ENCODE assay signal across 9 cellular contexts in genomic region chr13:101623469-101624209, GRCh38.
DNase-seq lines count a peak whose midpoint lies in the region; ATAC-seq and TF ChIP-seq lines count a peak whose summit lies in the region.
"Had no signal": no experiment of that assay in that cellular context is flagged by ENCODE, and none has a peak within 500 bp of the region (broad histone marks: within the 10 kb centered on the region; RNA-seq: fewer than 3 reads in every experiment).

No MANE protein-coding gene starts in this region.

- H3K27me3 ChIP-seq in GM06990 (replicated peaks; ENCODE audit: control insufficient read depth, insufficient read depth, low read length) (no peaks in the 10 kb centered on the region), esophagus squamous epithelium (no peaks in the 10 kb centered on the region)

- H3K4me1 ChIP-seq in esophagus squamous epithelium = peaks cover 3 to 25% (median 4%) of the 10 kb centered on the region in 3 donors

- no peak for TF ChIP-seq POLR2A in esophagus squamous epithelium (IDR thresholded peaks at IDR 0.05)

- DNase-seq in GM06990 (ENCODE audit: extremely low read depth, insufficient read length) (peak; percentile 1), RKO (ENCODE audit: low spot score) (peak; percentile 11), esophagus squamous epithelium (lab: John Stamatoyannopoulos, UW) (no peak), renal cortical epithelial cell (ENCODE audit: low read depth) (peak; percentile 71), NCI-H2196 (lab: John Stamatoyannopoulos, UW; ENCODE audit: unreplicated experiment) (no peak)

- H3K36me3 ChIP-seq in GM06990 (ENCODE audit: control insufficient read depth, insufficient read depth, low read length) (no peaks in the 10 kb centered on the region), esophagus squamous epithelium (no peaks in the 10 kb centered on the region)

- no peak for TF ChIP-seq CTCF in GM06990 (IDR thresholded peaks at IDR 0.05; ENCODE audit: insufficient read depth, low read length, poor library complexity, severe bottlenecking)
- no peak for TF ChIP-seq CTCF in esophagus squamous epithelium (IDR thresholded peaks at IDR 0.05)

- H3K4me3 ChIP-seq in GM06990 (replicated peaks; ENCODE audit: low read depth, low read length) = no peak overlapping the region
- peak overlapping the region in 1 of 4 donors; percentile 29 for H3K4me3 ChIP-seq in esophagus squamous epithelium

- H3K27ac ChIP-seq in esophagus squamous epithelium = peak overlapping the region; percentile 16 to 65 (median 31)

- WGBS in esophagus squamous epithelium, 2 donors = 63 to 88% methylated on average over 2 of the region's 2 CpGs

- intact Hi-C loops in esophagus squamous epithelium (cut with DNase I) = no loop called here

- ATAC-seq in GM21367 (IDR thresholded peaks at IDR 0.05; ENCODE audit: unreplicated experiment) = no peak
- no peak for ATAC-seq in GM18868 (IDR thresholded peaks at IDR 0.05; ENCODE audit: unreplicated experiment)
- no peak for ATAC-seq in GM18519 (IDR thresholded peaks at IDR 0.05; ENCODE audit: low FRiP score, unreplicated experiment)
- ATAC-seq: activated naive CD4-positive, alpha-beta T cell treated with anti-CD3 and anti-CD28 coated beads, Interleukin-2, amount 50 U/mL, for 72 hours had no signal

- no peaks in the 10 kb centered on the region for H3K9me3 ChIP-seq in esophagus squamous epithelium

Comparison
In these comparisons a context has a peak if more than half of its experiments do, and no peak if none do; other contexts are left out.
1. DNase-seq: peak in GM06990 (single experiment), RKO (single experiment) and renal cortical epithelial cell (single experiment); none in esophagus squamous epithelium (single experiment) and NCI-H2196 (single experiment).